Comparison of ENCODE assay signal across 1 cellular context in the genomic region with DNA sequence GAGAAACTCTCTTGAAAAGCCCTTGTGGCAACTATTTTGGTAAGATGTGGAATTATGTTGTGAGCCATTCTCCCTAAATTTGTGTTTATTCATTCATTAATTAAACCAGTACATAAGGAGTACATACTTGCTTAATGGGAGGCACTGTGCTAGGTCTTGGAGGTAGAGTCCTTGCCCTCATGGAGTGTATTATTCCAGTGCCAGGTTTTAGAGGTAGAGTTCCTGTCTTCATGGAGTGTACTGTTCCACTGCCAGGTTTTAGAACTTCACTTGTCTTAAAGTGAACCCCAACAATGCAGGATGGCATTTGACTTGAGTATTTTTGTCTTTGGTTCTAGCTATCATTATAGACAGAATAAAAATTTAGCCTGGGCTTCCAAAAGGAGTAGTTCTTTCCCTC.
TF ChIP-seq lines count a peak whose summit lies in the region.

No MANE protein-coding gene starts in this region.

TF ChIP-seq in H1, 55 proteins besides CTCF, POLR2A, EP300 and RAD21:
- TF ChIP-seq SP1 (IDR thresholded peaks at IDR 0.05; ENCODE audit: low read depth, low read length) (peak; percentile 96), KDM5A (IDR thresholded peaks at IDR 0.05; ENCODE audit: low read length) (no peak)
